ENCODE assay signal across 1 cellular context in genomic region chr6:43904311-43905123, GRCh38.
TF ChIP-seq lines count a peak whose summit lies in the region.

No MANE protein-coding gene starts in this region.

TF ChIP-seq in K562, 482 proteins besides CTCF, POLR2A, EP300 and RAD21 (continued from another document and continues in another):
- peak; percentile 85 for TF ChIP-seq HINFP (tag; conservative IDR thresholded peaks at IDR 0.05; ENCODE audit: low read depth)
- TF ChIP-seq ZNF174 (CRISPR knock-in tag; IDR thresholded peaks at IDR 0.05): no peak
- no peak for TF ChIP-seq PYGO2 (tag; IDR thresholded peaks at IDR 0.05)
- TF ChIP-seq U2AF2 (optimal IDR thresholded peaks at IDR 0.05; ENCODE audit: low read depth, low read length): no peak
- no peak for TF ChIP-seq HMGN3 (IDR thresholded peaks at IDR 0.05; ENCODE audit: borderline replicate concordance, extremely low read depth, insufficient read length, low read depth, low read length)
- TF ChIP-seq ETV6 (IDR thresholded peaks at IDR 0.05; ENCODE audit: borderline replicate concordance in 1 of 2, low read depth in 2 of 2, low read length in 1 of 2): peak in 1 of 2 experiments; percentile 33; a peak in 2 of 4 replicates
- TF ChIP-seq ETV6 (CRISPR knock-in tag; IDR thresholded peaks at IDR 0.05; ENCODE audit: borderline replicate concordance): no peak
- TF ChIP-seq NCOA2 (IDR thresholded peaks at IDR 0.05; ENCODE audit: partially characterized antibody in 2 of 2): no peak
- TF ChIP-seq ZNF766 (CRISPR knock-in tag; conservative IDR thresholded peaks at IDR 0.05): no peak
- no peak for TF ChIP-seq PHF21A (IDR thresholded peaks at IDR 0.05; ENCODE audit: borderline replicate concordance, low read depth)
- TF ChIP-seq ZNF41 (CRISPR knock-in tag; conservative IDR thresholded peaks at IDR 0.05): no peak
- TF ChIP-seq XRCC5 (IDR thresholded peaks at IDR 0.05; ENCODE audit: low read depth, low read length): no peak
- no peak for TF ChIP-seq HOMEZ (CRISPR knock-in tag; IDR thresholded peaks at IDR 0.05)
- no peak for TF ChIP-seq ZNF511 (CRISPR knock-in tag; IDR thresholded peaks at IDR 0.05)
- no peak for TF ChIP-seq ZBED1 (IDR thresholded peaks at IDR 0.05)
- peak; percentile 18; the same call in 1 of the 2 replicates for TF ChIP-seq NFIC (IDR thresholded peaks at IDR 0.05)
- TF ChIP-seq HDGF (IDR thresholded peaks at IDR 0.05): peak; percentile 59; the same call in 1 of the 2 replicates
- no peak for TF ChIP-seq CHCHD3 (CRISPR knock-in tag; IDR thresholded peaks at IDR 0.05)
- no peak for TF ChIP-seq CCNT2 (IDR thresholded peaks at IDR 0.05; ENCODE audit: borderline replicate concordance, extremely low read depth, insufficient read length, low read depth, low read length)
- TF ChIP-seq ZNF639 (CRISPR knock-in tag; conservative IDR thresholded peaks at IDR 0.05 in 1 of 2, IDR thresholded peaks at IDR 0.05 in 1 of 2): peak in 1 of 2 experiments; percentile 47; a peak in 1 of 4 replicates
- TF ChIP-seq JUN (IDR thresholded peaks at IDR 0.05; ENCODE audit: borderline replicate concordance, low read depth, low read length): peak; percentile 84
- TF ChIP-seq JUN (CRISPR knock-in tag; IDR thresholded peaks at IDR 0.05; ENCODE audit: borderline replicate concordance): no peak
- TF ChIP-seq ZBTB1 (CRISPR knock-in tag; IDR thresholded peaks at IDR 0.05; ENCODE audit: borderline replicate concordance, low read depth): no peak
- no peak for TF ChIP-seq CEBPZ (IDR thresholded peaks at IDR 0.05; ENCODE audit: borderline replicate concordance, low read depth, low read length)
- peak in 1 of 2 experiments; percentile 63; a peak in 2 of 4 replicates for TF ChIP-seq HDAC1 (IDR thresholded peaks at IDR 0.05)
- peak; percentile 91 for TF ChIP-seq BRD9 (IDR thresholded peaks at IDR 0.05; ENCODE audit: low read depth, partially characterized antibody)
- no peak for TF ChIP-seq PCBP1 (IDR thresholded peaks at IDR 0.05; ENCODE audit: low read depth, low read length, poor library complexity, severe bottlenecking)
- TF ChIP-seq MTA2 (IDR thresholded peaks at IDR 0.05; ENCODE audit: low read depth): peak; percentile 78
- no peak for TF ChIP-seq KAT7 (CRISPR knock-in tag; IDR thresholded peaks at IDR 0.05; ENCODE audit: borderline replicate concordance)
- no peak for TF ChIP-seq ZNF140 (CRISPR knock-in tag; IDR thresholded peaks at IDR 0.05)
- TF ChIP-seq USF1 (CRISPR knock-in tag; IDR thresholded peaks at IDR 0.05): no peak
- no peak for TF ChIP-seq TBL1XR1 (IDR thresholded peaks at IDR 0.05; ENCODE audit: low read length in 2 of 2)
- TF ChIP-seq ATF1 (CRISPR knock-in tag; IDR thresholded peaks at IDR 0.05): no peak
- no peak for TF ChIP-seq ATF1 (tag; IDR thresholded peaks at IDR 0.05)
- 0 out of 2 replicates have a peak, but pooled peaks have one; percentile 50 for TF ChIP-seq MEF2D (tag; conservative IDR thresholded peaks at IDR 0.05; ENCODE audit: low read depth)
- TF ChIP-seq THRAP3 (IDR thresholded peaks at IDR 0.05; ENCODE audit: borderline replicate concordance): no peak; the same call in 1 of the 2 replicates
- TF ChIP-seq ZBTB8A (IDR thresholded peaks at IDR 0.05; ENCODE audit: partially characterized antibody): no peak
- no peak for TF ChIP-seq PURB (CRISPR knock-in tag; IDR thresholded peaks at IDR 0.05; ENCODE audit: low read depth)
- no peak for TF ChIP-seq SNRNP70 (optimal IDR thresholded peaks at IDR 0.05; ENCODE audit: low read depth, low read length)
- TF ChIP-seq ZNF75A (CRISPR knock-in tag; IDR thresholded peaks at IDR 0.05): no peak
- TF ChIP-seq ZEB2 (IDR thresholded peaks at IDR 0.05): peak; percentile 83
- no peak for TF ChIP-seq CREM (IDR thresholded peaks at IDR 0.05; ENCODE audit: low read depth)
- 0 out of 2 replicates have a peak, but pooled peaks have one; percentile 11 for TF ChIP-seq DDX20 (tag; IDR thresholded peaks at IDR 0.05; ENCODE audit: low read depth)
- no peak for TF ChIP-seq ZNF778 (CRISPR knock-in tag; IDR thresholded peaks at IDR 0.05)
- no peak for TF ChIP-seq SETDB1 (IDR thresholded peaks at IDR 0.05; ENCODE audit: low read length)
- TF ChIP-seq ESRRA (IDR thresholded peaks at IDR 0.05; ENCODE audit: borderline replicate concordance, low read depth): peak; percentile 89; the same call in 1 of the 2 replicates
- TF ChIP-seq FOXP4 (CRISPR knock-in tag; IDR thresholded peaks at IDR 0.05; ENCODE audit: borderline replicate concordance): no peak
- 0 out of 2 replicates have a peak, but pooled peaks have one; percentile 17 for TF ChIP-seq ZC3H8 (IDR thresholded peaks at IDR 0.05)
- TF ChIP-seq ZNF57 (CRISPR knock-in tag; IDR thresholded peaks at IDR 0.05): no peak
- TF ChIP-seq ZNF644 (tag; IDR thresholded peaks at IDR 0.05; ENCODE audit: low read depth): no peak
- TF ChIP-seq ZC3H11A (IDR thresholded peaks at IDR 0.05; ENCODE audit: low read depth, low read length): no peak
- no peak for TF ChIP-seq NR1H2 (CRISPR knock-in tag; IDR thresholded peaks at IDR 0.05)
- no peak for TF ChIP-seq TAF7 (tag; IDR thresholded peaks at IDR 0.05)
- no peak; the same call in 1 of the 2 replicates for TF ChIP-seq FOXM1 (IDR thresholded peaks at IDR 0.05; ENCODE audit: low read depth)
- TF ChIP-seq FOXM1 (CRISPR knock-in tag; IDR thresholded peaks at IDR 0.05; ENCODE audit: low read depth): no peak
- TF ChIP-seq LARP7 (IDR thresholded peaks at IDR 0.05): peak; percentile 98
- TF ChIP-seq ZNF23 (CRISPR knock-in tag; IDR thresholded peaks at IDR 0.05): no peak
- no peak for TF ChIP-seq RBM14 (IDR thresholded peaks at IDR 0.05; ENCODE audit: borderline replicate concordance, insufficient read depth, low read depth, low read length)
- no peak for TF ChIP-seq SMAD1 (IDR thresholded peaks at IDR 0.05; ENCODE audit: low read depth, low read length, partially characterized antibody)
- TF ChIP-seq POLR3G (IDR thresholded peaks at IDR 0.05; ENCODE audit: extremely low read depth, insufficient read length, insufficient replicate concordance): no peak
- no peak for TF ChIP-seq NEUROD1 (IDR thresholded peaks at IDR 0.05; ENCODE audit: borderline replicate concordance, low read depth, low read length, partially characterized antibody)
- TF ChIP-seq WHSC1 (IDR thresholded peaks at IDR 0.05; ENCODE audit: low read length): no peak
- no peak for TF ChIP-seq SRSF3 (IDR thresholded peaks at IDR 0.05; ENCODE audit: insufficient read depth, low read length)
- TF ChIP-seq ATF6 (CRISPR knock-in tag; IDR thresholded peaks at IDR 0.05): no peak
- TF ChIP-seq TEAD2 (tag; IDR thresholded peaks at IDR 0.05): no peak
- no peak for TF ChIP-seq CREB1 (IDR thresholded peaks at IDR 0.05)
- no peak for TF ChIP-seq CREB1 (CRISPR knock-in tag; IDR thresholded peaks at IDR 0.05)
